ENCODE assay signal across 17 cellular contexts in genomic region chr12:31510034-31510433, GRCh38.
"Had no signal": no experiment of that assay in that cellular context is flagged by ENCODE, and none has a peak within 500 bp of the region (broad histone marks: within the 10 kb centered on the region; RNA-seq: fewer than 3 reads in every experiment).

No MANE protein-coding gene starts in this region.

- H3K4me1 Mint-ChIP-seq: activated CD8-positive, alpha-beta memory T cell treated with anti-CD3 and anti-CD28 coated beads, Interleukin-2, amount 10 ng/mL, durations not matched to agents 7 days and 5 days; activated naive CD4-positive, alpha-beta T cell treated with anti-CD3 and anti-CD28 coated beads, Interleukin-2, amount 10 ng/mL, durations not matched to agents 7 days and 5 days; stimulated activated effector memory CD8-positive, alpha-beta T cell treated with anti-CD3 and anti-CD28 coated beads, Interleukin-12 subunit alpha, Interleukin-12 subunit beta, amount 100 ng/mL, for 72 hours had no signal

- H3K4me3 Mint-ChIP-seq: activated CD4-positive, alpha-beta memory T cell treated with anti-CD3 and anti-CD28 coated beads for 36 hours; activated CD8-positive, alpha-beta memory T cell treated with anti-CD3 and anti-CD28 coated beads, Interleukin-2, amount 10 ng/mL, durations not matched to agents 7 days and 5 days; activated naive CD4-positive, alpha-beta T cell treated with anti-CD3 and anti-CD28 coated beads, Interleukin-2, amount 10 ng/mL, durations not matched to agents 7 days and 5 days; neural progenitor cell; stimulated activated effector memory CD8-positive, alpha-beta T cell treated with anti-CD3 and anti-CD28 coated beads, Interleukin-12 subunit alpha, Interleukin-12 subunit beta, amount 100 ng/mL, for 72 hours had no signal

- H3K36me3 Mint-ChIP-seq: activated CD4-positive, alpha-beta memory T cell treated with anti-CD3 and anti-CD28 coated beads for 36 hours; activated CD8-positive, alpha-beta memory T cell treated with anti-CD3 and anti-CD28 coated beads, Interleukin-2, amount 10 ng/mL, durations not matched to agents 7 days and 5 days; activated naive CD4-positive, alpha-beta T cell treated with anti-CD3 and anti-CD28 coated beads, Interleukin-2, amount 10 ng/mL, durations not matched to agents 7 days and 5 days; stimulated activated effector memory CD8-positive, alpha-beta T cell treated with anti-CD3 and anti-CD28 coated beads, Interleukin-12 subunit alpha, Interleukin-12 subunit beta, amount 100 ng/mL, for 72 hours had no signal

- H3K4me1 ChIP-seq: colonic mucosa, lower lobe of right lung, parathyroid adenoma, thyroid gland had no signal

- H3K27me3 ChIP-seq: colonic mucosa, neural progenitor cell, sigmoid colon, thyroid gland had no signal

- H3K27ac Mint-ChIP-seq: activated CD4-positive, alpha-beta memory T cell treated with anti-CD3 and anti-CD28 coated beads for 36 hours; activated CD8-positive, alpha-beta memory T cell treated with anti-CD3 and anti-CD28 coated beads, Interleukin-2, amount 10 ng/mL, durations not matched to agents 7 days and 5 days; activated naive CD4-positive, alpha-beta T cell treated with anti-CD3 and anti-CD28 coated beads, Interleukin-2, amount 10 ng/mL, durations not matched to agents 7 days and 5 days; neural progenitor cell; stimulated activated effector memory CD8-positive, alpha-beta T cell treated with anti-CD3 and anti-CD28 coated beads, Interleukin-12 subunit alpha, Interleukin-12 subunit beta, amount 100 ng/mL, for 72 hours had no signal

- H3K9me3 Mint-ChIP-seq: activated naive CD4-positive, alpha-beta T cell treated with anti-CD3 and anti-CD28 coated beads, Interleukin-2, amount 10 ng/mL, durations not matched to agents 7 days and 5 days; stimulated activated effector memory CD8-positive, alpha-beta T cell treated with anti-CD3 and anti-CD28 coated beads, Interleukin-12 subunit alpha, Interleukin-12 subunit beta, amount 100 ng/mL, for 72 hours had no signal

- H3K27me3 Mint-ChIP-seq: activated naive CD4-positive, alpha-beta T cell treated with anti-CD3 and anti-CD28 coated beads, Interleukin-2, amount 10 ng/mL, durations not matched to agents 7 days and 5 days had no signal

- ATAC-seq: activated CD8-positive, alpha-beta memory T cell treated with anti-CD3 and anti-CD28 coated beads, Interleukin-2, amount 10 ng/mL, durations not matched to agents 7 days and 5 days; lower lobe of right lung; stimulated activated effector memory CD8-positive, alpha-beta T cell treated with anti-CD3 and anti-CD28 coated beads, Interleukin-12 subunit alpha, Interleukin-12 subunit beta, amount 100 ng/mL, for 72 hours had no signal

- H3K27ac ChIP-seq: colonic mucosa, lower lobe of right lung, neural progenitor cell, parathyroid adenoma, sigmoid colon, thyroid gland, VCaP had no signal

- H3K9me3 ChIP-seq: colonic mucosa, lower lobe of right lung, sigmoid colon, thyroid gland had no signal

- H3K9ac ChIP-seq: neural progenitor cell, parathyroid adenoma had no signal

- DNase-seq: activated CD4-positive, alpha-beta memory T cell treated with anti-CD3 and anti-CD28 coated beads for 36 hours; activated CD8-positive, alpha-beta memory T cell treated with anti-CD3 and anti-CD28 coated beads, Interleukin-2, amount 10 ng/mL, durations not matched to agents 7 days and 5 days; activated naive CD4-positive, alpha-beta T cell treated with anti-CD3 and anti-CD28 coated beads, Interleukin-2, amount 10 ng/mL, durations not matched to agents 7 days and 5 days; activated T-cell treated with anti-CD3 and anti-CD28 coated beads, Interleukin-2, amount 50 U/mL, for 1 hour; colonic mucosa; effector CD4-positive, alpha-beta T cell; kidney glomerular epithelial cell; lower lobe of right lung; midbrain; sigmoid colon; stimulated activated CD4-positive, alpha-beta T cell treated with anti-CD3 and anti-CD28 coated beads, Interleukin-1b, Interleukin-23, amount 100 ng/mL, for 48 hours; T-helper 1 cell; thyroid gland had no signal

- H3K4me3 ChIP-seq: colonic mucosa, lower lobe of right lung, neural progenitor cell, sigmoid colon, thyroid gland had no signal

- H2AFZ ChIP-seq: neural progenitor cell, parathyroid adenoma had no signal
